Comparison of ENCODE assay signal across 1 cellular context in the genomic region with DNA sequence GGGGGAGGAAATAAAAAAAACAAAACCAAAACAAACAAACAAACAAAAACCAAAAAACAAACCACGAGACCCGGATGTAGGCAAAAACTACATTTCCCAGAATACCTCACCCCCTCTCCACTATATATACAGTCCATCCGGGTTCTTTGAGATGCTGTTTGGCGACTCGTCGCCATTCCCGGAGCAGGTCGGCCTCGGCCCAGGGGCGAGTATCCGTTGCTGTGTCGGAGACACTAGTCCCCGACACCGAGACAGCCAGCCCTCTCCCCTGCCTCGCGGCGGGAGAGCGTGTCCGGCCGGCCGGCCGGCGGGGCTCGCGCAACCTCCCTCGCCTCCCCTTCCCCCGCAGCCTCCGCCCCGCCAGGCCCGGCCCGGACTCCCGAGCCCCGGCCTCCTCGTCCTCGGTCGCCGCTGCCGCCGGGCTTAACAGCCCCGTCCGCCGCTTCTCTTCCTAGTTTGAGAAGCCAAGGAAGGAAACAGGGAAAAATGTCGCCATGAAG.
A peak's percentile ranks its signal among the peaks of the same experiment; 100 is the strongest.
TF ChIP-seq lines count a peak whose summit lies in the region.

A gene (plus strand): TSS at position 154 of the 500 bp plus-strand sequence. CDS start 456 bp downstream, outside the sequence.

TF ChIP-seq in HepG2, 621 proteins besides CTCF, POLR2A, EP300 and RAD21 (continued from another document and continues in another):
- peak; percentile 17; the same call in 1 of the 2 replicates for TF ChIP-seq SOX5 (CRISPR knock-in tag; IDR thresholded peaks at IDR 0.05; ENCODE audit: borderline replicate concordance)
- TF ChIP-seq, protein P1, sequence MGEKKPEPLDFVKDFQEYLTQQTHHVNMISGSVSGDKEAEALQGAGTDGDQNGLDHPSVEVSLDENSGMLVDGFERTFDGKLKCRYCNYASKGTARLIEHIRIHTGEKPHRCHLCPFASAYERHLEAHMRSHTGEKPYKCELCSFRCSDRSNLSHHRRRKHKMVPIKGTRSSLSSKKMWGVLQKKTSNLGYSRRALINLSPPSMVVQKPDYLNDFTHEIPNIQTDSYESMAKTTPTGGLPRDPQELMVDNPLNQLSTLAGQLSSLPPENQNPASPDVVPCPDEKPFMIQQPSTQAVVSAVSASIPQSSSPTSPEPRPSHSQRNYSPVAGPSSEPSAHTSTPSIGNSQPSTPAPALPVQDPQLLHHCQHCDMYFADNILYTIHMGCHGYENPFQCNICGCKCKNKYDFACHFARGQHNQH (CRISPR knock-in tag; IDR thresholded peaks at IDR 0.05), result 0 out of 2 replicates have a peak, but pooled peaks have one; percentile 31
- TF ChIP-seq, protein P2, sequence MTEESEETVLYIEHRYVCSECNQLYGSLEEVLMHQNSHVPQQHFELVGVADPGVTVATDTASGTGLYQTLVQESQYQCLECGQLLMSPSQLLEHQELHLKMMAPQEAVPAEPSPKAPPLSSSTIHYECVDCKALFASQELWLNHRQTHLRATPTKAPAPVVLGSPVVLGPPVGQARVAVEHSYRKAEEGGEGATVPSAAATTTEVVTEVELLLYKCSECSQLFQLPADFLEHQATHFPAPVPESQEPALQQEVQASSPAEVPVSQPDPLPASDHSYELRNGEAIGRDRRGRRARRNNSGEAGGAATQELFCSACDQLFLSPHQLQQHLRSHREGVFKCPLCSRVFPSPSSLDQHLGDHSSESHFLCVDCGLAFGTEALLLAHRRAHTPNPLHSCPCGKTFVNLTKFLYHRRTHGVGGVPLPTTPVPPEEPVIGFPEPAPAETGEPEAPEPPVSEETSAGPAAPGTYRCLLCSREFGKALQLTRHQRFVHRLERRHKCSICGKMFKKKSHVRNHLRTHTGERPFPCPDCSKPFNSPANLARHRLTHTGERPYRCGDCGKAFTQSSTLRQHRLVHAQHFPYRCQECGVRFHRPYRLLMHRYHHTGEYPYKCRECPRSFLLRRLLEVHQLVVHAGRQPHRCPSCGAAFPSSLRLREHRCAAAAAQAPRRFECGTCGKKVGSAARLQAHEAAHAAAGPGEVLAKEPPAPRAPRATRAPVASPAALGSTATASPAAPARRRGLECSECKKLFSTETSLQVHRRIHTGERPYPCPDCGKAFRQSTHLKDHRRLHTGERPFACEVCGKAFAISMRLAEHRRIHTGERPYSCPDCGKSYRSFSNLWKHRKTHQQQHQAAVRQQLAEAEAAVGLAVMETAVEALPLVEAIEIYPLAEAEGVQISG (CRISPR knock-in tag; IDR thresholded peaks at IDR 0.05), result peak; percentile 63
- TF ChIP-seq ZIK1 (CRISPR knock-in tag; IDR thresholded peaks at IDR 0.05; ENCODE audit: borderline replicate concordance, low read depth), result 0 out of 2 replicates have a peak, but pooled peaks have one; percentile 17
- TF ChIP-seq, protein P3, sequence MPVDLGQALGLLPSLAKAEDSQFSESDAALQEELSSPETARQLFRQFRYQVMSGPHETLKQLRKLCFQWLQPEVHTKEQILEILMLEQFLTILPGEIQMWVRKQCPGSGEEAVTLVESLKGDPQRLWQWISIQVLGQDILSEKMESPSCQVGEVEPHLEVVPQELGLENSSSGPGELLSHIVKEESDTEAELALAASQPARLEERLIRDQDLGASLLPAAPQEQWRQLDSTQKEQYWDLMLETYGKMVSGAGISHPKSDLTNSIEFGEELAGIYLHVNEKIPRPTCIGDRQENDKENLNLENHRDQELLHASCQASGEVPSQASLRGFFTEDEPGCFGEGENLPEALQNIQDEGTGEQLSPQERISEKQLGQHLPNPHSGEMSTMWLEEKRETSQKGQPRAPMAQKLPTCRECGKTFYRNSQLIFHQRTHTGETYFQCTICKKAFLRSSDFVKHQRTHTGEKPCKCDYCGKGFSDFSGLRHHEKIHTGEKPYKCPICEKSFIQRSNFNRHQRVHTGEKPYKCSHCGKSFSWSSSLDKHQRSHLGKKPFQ (CRISPR knock-in tag; IDR thresholded peaks at IDR 0.05; ENCODE audit: insufficient replicate concordance), result peak; percentile 27
- 0 out of 2 replicates have a peak, but pooled peaks have one; percentile 32 for TF ChIP-seq ELF3 (CRISPR knock-in tag; IDR thresholded peaks at IDR 0.05)
- no peak for TF ChIP-seq SNRNP70 (IDR thresholded peaks at IDR 0.05; ENCODE audit: low read depth, low read length)
- peak; percentile 82 for TF ChIP-seq YY1 (IDR thresholded peaks at IDR 0.05; ENCODE audit: insufficient read depth, insufficient replicate concordance, low read depth, low read length)
- TF ChIP-seq SP4 (CRISPR knock-in tag; IDR thresholded peaks at IDR 0.05), result 0 out of 2 replicates have a peak, but pooled peaks have one; percentile 15
- TF ChIP-seq CEBPG (CRISPR knock-in tag; IDR thresholded peaks at IDR 0.05), result no peak
- peak; percentile 65; the same call in 1 of the 2 replicates for TF ChIP-seq MYC (CRISPR knock-in tag; IDR thresholded peaks at IDR 0.05; ENCODE audit: borderline replicate concordance)
- peak; percentile 36; the same call in 1 of the 3 replicates for TF ChIP-seq MXI1 (IDR thresholded peaks at IDR 0.05; ENCODE audit: borderline replicate concordance, low read depth, low read length)
- 0 out of 4 replicates have a peak, but pooled peaks of 1 of the 2 experiments have one; percentile 18 for TF ChIP-seq KLF16 (CRISPR knock-in tag; IDR thresholded peaks at IDR 0.05)
- TF ChIP-seq ATF1 (CRISPR knock-in tag; IDR thresholded peaks at IDR 0.05), result no peak
- TF ChIP-seq ZNF317 (CRISPR knock-in tag; IDR thresholded peaks at IDR 0.05), result no peak
- TF ChIP-seq CEBPB (IDR thresholded peaks at IDR 0.05; ENCODE audit: borderline replicate concordance, low read depth, low read length), result no peak
- TF ChIP-seq IRF2 (CRISPR knock-in tag; IDR thresholded peaks at IDR 0.05), result peak; percentile 48; the same call in 1 of the 2 replicates
- TF ChIP-seq ZNF230 (CRISPR knock-in tag; IDR thresholded peaks at IDR 0.05), result 0 out of 2 replicates have a peak, but pooled peaks have one; percentile 5
- 0 out of 2 replicates have a peak, but pooled peaks have one; percentile 42 for TF ChIP-seq XBP1 (CRISPR knock-in tag; IDR thresholded peaks at IDR 0.05)
- no peak for TF ChIP-seq TCF12 (IDR thresholded peaks at IDR 0.05)
- no peak for TF ChIP-seq TCF12 (CRISPR knock-in tag; IDR thresholded peaks at IDR 0.05)
- no peak; the same call in 1 of the 2 replicates for TF ChIP-seq ERF (CRISPR knock-in tag; IDR thresholded peaks at IDR 0.05)
- TF ChIP-seq, protein P4, sequence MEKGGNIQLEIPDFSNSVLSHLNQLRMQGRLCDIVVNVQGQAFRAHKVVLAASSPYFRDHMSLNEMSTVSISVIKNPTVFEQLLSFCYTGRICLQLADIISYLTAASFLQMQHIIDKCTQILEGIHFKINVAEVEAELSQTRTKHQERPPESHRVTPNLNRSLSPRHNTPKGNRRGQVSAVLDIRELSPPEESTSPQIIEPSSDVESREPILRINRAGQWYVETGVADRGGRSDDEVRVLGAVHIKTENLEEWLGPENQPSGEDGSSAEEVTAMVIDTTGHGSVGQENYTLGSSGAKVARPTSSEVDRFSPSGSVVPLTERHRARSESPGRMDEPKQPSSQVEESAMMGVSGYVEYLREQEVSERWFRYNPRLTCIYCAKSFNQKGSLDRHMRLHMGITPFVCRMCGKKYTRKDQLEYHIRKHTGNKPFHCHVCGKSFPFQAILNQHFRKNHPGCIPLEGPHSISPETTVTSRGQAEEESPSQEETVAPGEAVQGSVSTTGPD (CRISPR knock-in tag; IDR thresholded peaks at IDR 0.05), result no peak
- TF ChIP-seq, protein P5, sequence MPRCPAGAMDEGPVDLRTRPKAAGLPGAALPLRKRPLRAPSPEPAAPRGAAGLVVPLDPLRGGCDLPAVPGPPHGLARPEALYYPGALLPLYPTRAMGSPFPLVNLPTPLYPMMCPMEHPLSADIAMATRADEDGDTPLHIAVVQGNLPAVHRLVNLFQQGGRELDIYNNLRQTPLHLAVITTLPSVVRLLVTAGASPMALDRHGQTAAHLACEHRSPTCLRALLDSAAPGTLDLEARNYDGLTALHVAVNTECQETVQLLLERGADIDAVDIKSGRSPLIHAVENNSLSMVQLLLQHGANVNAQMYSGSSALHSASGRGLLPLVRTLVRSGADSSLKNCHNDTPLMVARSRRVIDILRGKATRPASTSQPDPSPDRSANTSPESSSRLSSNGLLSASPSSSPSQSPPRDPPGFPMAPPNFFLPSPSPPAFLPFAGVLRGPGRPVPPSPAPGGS (CRISPR knock-in tag; IDR thresholded peaks at IDR 0.05), result no peak
- TF ChIP-seq ZNF225 (CRISPR knock-in tag; IDR thresholded peaks at IDR 0.05), result no peak
- no peak; the same call in 1 of the 2 replicates for TF ChIP-seq FOXP1 (IDR thresholded peaks at IDR 0.05)
- peak; percentile 66; the same call in 1 of the 2 replicates for TF ChIP-seq FOXP1 (CRISPR knock-in tag; IDR thresholded peaks at IDR 0.05)
- TF ChIP-seq MYNN (CRISPR knock-in tag; IDR thresholded peaks at IDR 0.05; ENCODE audit: low read depth), result no peak
- TF ChIP-seq RFX1 (IDR thresholded peaks at IDR 0.05), result no peak
- TF ChIP-seq SIX1 (CRISPR knock-in tag; IDR thresholded peaks at IDR 0.05; ENCODE audit: borderline replicate concordance), result 0 out of 2 replicates have a peak, but pooled peaks have one; percentile 30
- TF ChIP-seq, protein P6, sequence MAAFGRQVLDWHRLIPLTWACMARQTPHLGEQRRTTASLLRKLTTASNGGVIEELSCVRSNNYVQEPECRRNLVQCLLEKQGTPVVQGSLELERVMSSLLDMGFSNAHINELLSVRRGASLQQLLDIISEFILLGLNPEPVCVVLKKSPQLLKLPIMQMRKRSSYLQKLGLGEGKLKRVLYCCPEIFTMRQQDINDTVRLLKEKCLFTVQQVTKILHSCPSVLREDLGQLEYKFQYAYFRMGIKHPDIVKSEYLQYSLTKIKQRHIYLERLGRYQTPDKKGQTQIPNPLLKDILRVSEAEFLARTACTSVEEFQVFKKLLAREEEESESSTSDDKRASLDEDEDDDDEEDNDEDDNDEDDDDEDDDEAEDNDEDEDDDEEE (CRISPR knock-in tag; IDR thresholded peaks at IDR 0.05), result no peak
- 0 out of 2 replicates have a peak, but pooled peaks have one; percentile 46 for TF ChIP-seq ZFAT (CRISPR knock-in tag; conservative IDR thresholded peaks at IDR 0.05)
- TF ChIP-seq ZNF33B (CRISPR knock-in tag; IDR thresholded peaks at IDR 0.05), result no peak
- TF ChIP-seq ZNF558 (CRISPR knock-in tag; IDR thresholded peaks at IDR 0.05; ENCODE audit: borderline replicate concordance), result no peak; the same call in 1 of the 2 replicates
- TF ChIP-seq, protein P7, sequence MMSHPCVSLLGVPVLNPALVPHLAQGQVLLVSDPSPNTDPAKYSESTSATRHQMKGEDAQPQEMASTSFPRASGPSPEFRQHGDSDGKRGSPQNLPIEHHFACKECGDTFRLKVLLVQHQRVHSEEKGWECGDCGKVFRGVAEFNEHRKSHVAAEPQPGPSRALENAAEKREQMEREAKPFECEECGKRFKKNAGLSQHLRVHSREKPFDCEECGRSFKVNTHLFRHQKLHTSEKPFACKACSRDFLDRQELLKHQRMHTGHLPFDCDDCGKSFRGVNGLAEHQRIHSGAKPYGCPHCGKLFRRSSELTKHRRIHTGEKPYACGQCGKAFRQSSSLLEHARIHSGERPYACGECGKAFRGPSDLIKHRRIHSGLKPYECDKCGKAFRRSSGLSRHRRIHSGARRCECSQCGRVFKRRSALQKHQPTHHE (CRISPR knock-in tag; IDR thresholded peaks at IDR 0.05; ENCODE audit: borderline replicate concordance), result no peak; the same call in 1 of the 2 replicates
- no peak for TF ChIP-seq CHD4 (IDR thresholded peaks at IDR 0.05; ENCODE audit: borderline replicate concordance, low read length)
- TF ChIP-seq POLR2AphosphoS2 (IDR thresholded peaks at IDR 0.05; ENCODE audit: low read depth, low read length), result peak; percentile 48; the same call in 1 of the 2 replicates
- TF ChIP-seq ZSCAN9 (CRISPR knock-in tag; IDR thresholded peaks at IDR 0.05; ENCODE audit: borderline replicate concordance), result no peak
- TF ChIP-seq, protein P8, sequence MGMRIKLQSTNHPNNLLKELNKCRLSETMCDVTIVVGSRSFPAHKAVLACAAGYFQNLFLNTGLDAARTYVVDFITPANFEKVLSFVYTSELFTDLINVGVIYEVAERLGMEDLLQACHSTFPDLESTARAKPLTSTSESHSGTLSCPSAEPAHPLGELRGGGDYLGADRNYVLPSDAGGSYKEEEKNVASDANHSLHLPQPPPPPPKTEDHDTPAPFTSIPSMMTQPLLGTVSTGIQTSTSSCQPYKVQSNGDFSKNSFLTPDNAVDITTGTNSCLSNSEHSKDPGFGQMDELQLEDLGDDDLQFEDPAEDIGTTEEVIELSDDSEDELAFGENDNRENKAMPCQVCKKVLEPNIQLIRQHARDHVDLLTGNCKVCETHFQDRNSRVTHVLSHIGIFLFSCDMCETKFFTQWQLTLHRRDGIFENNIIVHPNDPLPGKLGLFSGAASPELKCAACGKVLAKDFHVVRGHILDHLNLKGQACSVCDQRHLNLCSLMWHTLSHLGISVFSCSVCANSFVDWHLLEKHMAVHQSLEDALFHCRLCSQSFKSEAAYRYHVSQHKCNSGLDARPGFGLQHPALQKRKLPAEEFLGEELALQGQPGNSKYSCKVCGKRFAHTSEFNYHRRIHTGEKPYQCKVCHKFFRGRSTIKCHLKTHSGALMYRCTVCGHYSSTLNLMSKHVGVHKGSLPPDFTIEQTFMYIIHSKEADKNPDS (CRISPR knock-in tag; IDR thresholded peaks at IDR 0.05), result no peak
- TF ChIP-seq, protein P9, sequence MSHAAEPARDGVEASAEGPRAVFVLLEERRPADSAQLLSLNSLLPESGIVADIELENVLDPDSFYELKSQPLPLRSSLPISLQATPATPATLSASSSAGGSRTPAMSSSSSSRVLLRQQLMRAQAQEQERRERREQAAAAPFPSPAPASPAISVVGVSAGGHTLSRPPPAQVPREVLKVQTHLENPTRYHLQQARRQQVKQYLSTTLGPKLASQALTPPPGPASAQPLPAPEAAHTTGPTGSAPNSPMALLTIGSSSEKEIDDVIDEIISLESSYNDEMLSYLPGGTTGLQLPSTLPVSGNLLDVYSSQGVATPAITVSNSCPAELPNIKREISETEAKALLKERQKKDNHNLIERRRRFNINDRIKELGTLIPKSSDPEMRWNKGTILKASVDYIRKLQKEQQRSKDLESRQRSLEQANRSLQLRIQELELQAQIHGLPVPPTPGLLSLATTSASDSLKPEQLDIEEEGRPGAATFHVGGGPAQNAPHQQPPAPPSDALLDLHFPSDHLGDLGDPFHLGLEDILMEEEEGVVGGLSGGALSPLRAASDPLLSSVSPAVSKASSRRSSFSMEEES (CRISPR knock-in tag; IDR thresholded peaks at IDR 0.05), result no peak
- 0 out of 2 replicates have a peak, but pooled peaks have one; percentile 58 for TF ChIP-seq KLF12 (CRISPR knock-in tag; IDR thresholded peaks at IDR 0.05; ENCODE audit: borderline replicate concordance)
- TF ChIP-seq, protein P10, sequence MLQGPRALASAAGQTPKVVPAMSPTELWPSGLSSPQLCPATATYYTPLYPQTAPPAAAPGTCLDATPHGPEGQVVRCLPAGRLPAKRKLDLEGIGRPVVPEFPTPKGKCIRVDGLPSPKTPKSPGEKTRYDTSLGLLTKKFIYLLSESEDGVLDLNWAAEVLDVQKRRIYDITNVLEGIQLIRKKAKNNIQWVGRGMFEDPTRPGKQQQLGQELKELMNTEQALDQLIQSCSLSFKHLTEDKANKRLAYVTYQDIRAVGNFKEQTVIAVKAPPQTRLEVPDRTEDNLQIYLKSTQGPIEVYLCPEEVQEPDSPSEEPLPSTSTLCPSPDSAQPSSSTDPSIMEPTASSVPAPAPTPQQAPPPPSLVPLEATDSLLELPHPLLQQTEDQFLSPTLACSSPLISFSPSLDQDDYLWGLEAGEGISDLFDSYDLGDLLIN (CRISPR knock-in tag; IDR thresholded peaks at IDR 0.05; ENCODE audit: borderline replicate concordance), result no peak
